Comparison of ENCODE assay signal across 8 cellular contexts in genomic region chr18:5237723-5238370, GRCh38. TPM values are rescaled to one million over a fixed set of nuclear protein-coding genes. Genes with fewer than 3 reads are reported as not detected.
DNase-seq lines count a peak whose midpoint lies in the region; ATAC-seq and TF ChIP-seq lines count a peak whose summit lies in the region.

No MANE protein-coding gene starts in this region.

- TF ChIP-seq POLR2A in Raji (IDR thresholded peaks at IDR 0.05; ENCODE audit: insufficient read depth, low read depth, low read length), result peak; percentile 82

- peak overlapping the region; percentile 95 for H2AFZ ChIP-seq in neuron (ENCODE audit: low read depth, low read length)

- H3K9me3 ChIP-seq in neuron (ENCODE audit: low read length) (peaks cover under 1% of the 10 kb centered on the region), stomach smooth muscle (ENCODE audit: control insufficient read depth in 2 of 2, low read length in 2 of 2) (no peaks in the 10 kb centered on the region)

- H3K36me3 ChIP-seq in neuron (ENCODE audit: insufficient read depth, low read length) (peaks cover 22% of the 10 kb centered on the region), stomach smooth muscle (ENCODE audit: control insufficient read depth in 2 of 2, insufficient read depth in 2 of 2, low read length in 2 of 2) (peaks cover 6 to 10% of the 10 kb centered on the region in 2 donors)

- H3K4me3 ChIP-seq in Jurkat, Clone E6-1 (ENCODE audit: low read length), result peak overlapping the region; percentile 34
- H3K4me3 ChIP-seq in neuron (ENCODE audit: low read length) (peak overlapping the region; percentile 72), stomach smooth muscle (ENCODE audit: low read length in 2 of 2) (peak overlapping the region; percentile 84 to 87)

- H3K27me3 ChIP-seq in foreskin keratinocyte (no peaks in the 10 kb centered on the region), neuron (ENCODE audit: insufficient read depth, low read length) (no peaks in the 10 kb centered on the region), stomach smooth muscle (ENCODE audit: control insufficient read depth in 1 of 2, insufficient read depth in 2 of 2, low read length in 2 of 2) (no peaks in the 10 kb centered on the region)

- H3K9ac ChIP-seq in stomach smooth muscle (ENCODE audit: low read length in 2 of 2), result peak overlapping the region; percentile 94 to 97

- H3K27ac ChIP-seq in foreskin keratinocyte, result peak overlapping the region; percentile 94
- H3K27ac ChIP-seq in stomach smooth muscle (ENCODE audit: low read length), result peak overlapping the region; percentile 95

- H3K4me1 ChIP-seq in foreskin keratinocyte, result peaks cover 8% of the 10 kb centered on the region
- peaks cover 12% of the 10 kb centered on the region for H3K4me1 ChIP-seq in neuron (ENCODE audit: insufficient read depth, low read length)
- H3K4me1 ChIP-seq in stomach smooth muscle (ENCODE audit: control insufficient read depth, insufficient read depth, low read length), result peaks cover 10% of the 10 kb centered on the region

- peak; percentile 15 for TF ChIP-seq CTCF in foreskin keratinocyte (conservative IDR thresholded peaks at IDR 0.05)

- ATAC-seq in GM21576 (IDR thresholded peaks at IDR 0.05; ENCODE audit: unreplicated experiment) (peak; percentile 89), foreskin keratinocyte (peak; percentile 96)

- DNase-seq in Daoy (ENCODE audit: low read depth) (peak; percentile 87), foreskin keratinocyte (peak; percentile 81 to 89)
- DNase-seq in Jurkat, Clone E6-1 (ENCODE audit: low read depth, low spot score), result peak; percentile 7
- peak; percentile 80 for DNase-seq in activated gamma-delta T cell treated with anti-CD3 and anti-CD28 coated beads, Interleukin-2, amount 50 U/mL, for 16 hours (ENCODE audit: low read depth)

RNA-seq across cellular contexts. Expression of gene AKAIN1, which starts 40.8 kb away (rescaled TPM):
- total RNA-seq in Daoy (2014; rRNA removed; shearing (Covaris generic)), result not detected in 2 replicates
- not detected for polyA plus RNA-seq in Jurkat, Clone E6-1 (2012; ENCODE audit: insufficient read depth, insufficient read length)
- not detected in 2 replicates for total RNA-seq in foreskin keratinocyte
- not detected in 2 replicates for polyA plus RNA-seq in foreskin keratinocyte

RNA-seq across cellular contexts. Expression of gene ZBTB14, which starts 57.7 kb away (rescaled TPM):
- 10.4 and 13.8 TPM in 2 replicates for total RNA-seq in Daoy (2014; rRNA removed; shearing (Covaris generic))
- polyA plus RNA-seq in Jurkat, Clone E6-1 (2012; ENCODE audit: insufficient read depth, insufficient read length), result 18.9 TPM
- 8.2 and 9.4 TPM in 2 replicates for total RNA-seq in foreskin keratinocyte
- polyA plus RNA-seq in foreskin keratinocyte, result 2.8 and 3.0 TPM in 2 replicates

Comparison
In these comparisons a context has a peak if more than half of its experiments do, and no peak if none do; other contexts are left out.
1. Peak in every context shown above with its lines: DNase-seq, ATAC-seq, H3K4me3 ChIP-seq and H3K27ac ChIP-seq.
2. DNase-seq: peak in every context shown above with its lines; median percentile 87 in Daoy; 85 in foreskin keratinocyte; 80 in activated gamma-delta T cell treated with anti-CD3 and anti-CD28 coated beads, Interleukin-2, amount 50 U/mL, for 16 hours; 7 in Jurkat, Clone E6-1.
3. H3K4me3 ChIP-seq: peak in every context shown above with its lines; median percentile 86 in stomach smooth muscle; 72 in neuron; 34 in Jurkat, Clone E6-1.